12 cellular contexts compared by ENCODE assay signal in genomic region chr1:9753121-9753531, GRCh38.
A peak's percentile ranks its signal among the peaks of the same experiment; 100 is the strongest.
DNase-seq lines count a peak whose midpoint lies in the region; ATAC-seq, FAIRE-seq and TF ChIP-seq lines count a peak whose summit lies in the region.
"Had no signal": no experiment of that assay in that cellular context is flagged by ENCODE, and none has a peak within 500 bp of the region (broad histone marks: within the 10 kb centered on the region; RNA-seq: fewer than 3 reads in every experiment).

No MANE protein-coding gene starts in this region.

- ATAC-seq in GM18505 (IDR thresholded peaks at IDR 0.05; ENCODE audit: unreplicated experiment), result no peak
- no peak for ATAC-seq in pancreas
- no peak for ATAC-seq in HG02798 (IDR thresholded peaks at IDR 0.05; ENCODE audit: poor library complexity, unreplicated experiment)

- no peaks in the 10 kb centered on the region for H3K9me3 Mint-ChIP-seq in chondrocyte (ENCODE audit: low read depth)
- no peaks in the 10 kb centered on the region for H3K9me3 Mint-ChIP-seq in activated CD4-positive, alpha-beta memory T cell treated with anti-CD3 and anti-CD28 coated beads, Interleukin-2, amount 10 ng/mL, durations not matched to agents 7 days and 5 days

- H3K9me3 ChIP-seq in pancreas, result no peaks in the 10 kb centered on the region

- intact Hi-C loops in pancreas (cut with DNase I), result no loop called here

- 89% methylated on average over 12 of the region's 12 CpGs for WGBS in pancreas, 2 donors

- no peaks in the 10 kb centered on the region for H3K27me3 Mint-ChIP-seq in chondrocyte (ENCODE audit: low read depth)
- no peaks in the 10 kb centered on the region for H3K27me3 Mint-ChIP-seq in activated CD4-positive, alpha-beta memory T cell treated with anti-CD3 and anti-CD28 coated beads, Interleukin-2, amount 10 ng/mL, durations not matched to agents 7 days and 5 days

- no peak overlapping the region for H3K4me3 Mint-ChIP-seq in chondrocyte (ENCODE audit: unreplicated experiment)
- H3K4me3 Mint-ChIP-seq in activated CD4-positive, alpha-beta memory T cell treated with anti-CD3 and anti-CD28 coated beads, Interleukin-2, amount 10 ng/mL, durations not matched to agents 7 days and 5 days, result no peak overlapping the region

- H3K36me3 ChIP-seq in pancreas, result peaks cover 0 to 29% (median 4%) of the 10 kb centered on the region in 3 donors

- peak overlapping the region; percentile 77 for H3K27ac Mint-ChIP-seq in chondrocyte (ENCODE audit: unreplicated experiment)
- H3K27ac Mint-ChIP-seq in activated CD4-positive, alpha-beta memory T cell treated with anti-CD3 and anti-CD28 coated beads, Interleukin-2, amount 10 ng/mL, durations not matched to agents 7 days and 5 days, result no peak overlapping the region

- no peaks in the 10 kb centered on the region for H3K4me1 ChIP-seq in pancreas

- TF ChIP-seq CTCF in AG10803 (conservative IDR thresholded peaks at IDR 0.05; ENCODE audit: low read length) (no peak), chondrocyte (IDR thresholded peaks at IDR 0.05) (no peak), pancreas (IDR thresholded peaks at IDR 0.05) (no peak)

- peaks cover 12% of the 10 kb centered on the region for H3K36me3 Mint-ChIP-seq in chondrocyte (ENCODE audit: low read depth)
- peaks cover 42% of the 10 kb centered on the region for H3K36me3 Mint-ChIP-seq in activated CD4-positive, alpha-beta memory T cell treated with anti-CD3 and anti-CD28 coated beads, Interleukin-2, amount 10 ng/mL, durations not matched to agents 7 days and 5 days (ENCODE audit: low read depth)

- FAIRE-seq in pancreas (lab: Jason Lieb, UNC), result no peak
- FAIRE-seq: islet of Langerhans had no signal

- H3K27ac ChIP-seq in pancreas, result no peak overlapping the region

- peaks cover 21% of the 10 kb centered on the region for H3K4me1 Mint-ChIP-seq in chondrocyte (ENCODE audit: low read depth)
- H3K4me1 Mint-ChIP-seq in activated CD4-positive, alpha-beta memory T cell treated with anti-CD3 and anti-CD28 coated beads, Interleukin-2, amount 10 ng/mL, durations not matched to agents 7 days and 5 days, result no peaks in the 10 kb centered on the region

- POLR2A ChIA-PET in activated CD4-positive, alpha-beta memory T cell treated with anti-CD3 and anti-CD28 coated beads, Interleukin-2, amount 10 ng/mL, durations not matched to agents 7 days and 5 days (lab: Charles Lee), result no interaction called here

- no peak overlapping the region for H3K4me3 ChIP-seq in AG10803 (ENCODE audit: low read length)
- no peak overlapping the region for H3K4me3 ChIP-seq in pancreas

- DNase-seq in AG10803 (ENCODE audit: low read depth) (peak; percentile 84), LHCN-M2 (ENCODE audit: low read depth) (peak; percentile 53), chondrocyte (ENCODE audit: low spot score) (no peak), non-pigmented ciliary epithelial cell (ENCODE audit: low read depth) (peak; percentile 51), pancreas (no peak)
- DNase-seq in activated CD4-positive, alpha-beta memory T cell treated with anti-CD3 and anti-CD28 coated beads, Interleukin-2, amount 10 ng/mL, durations not matched to agents 7 days and 5 days, result no peak
- DNase-seq: activated T-cell treated with anti-CD3 and anti-CD28 coated beads, Interleukin-2, amount 50 U/mL, for 1 hour; H7; NCI-H2081 had no signal

- H3K27me3 ChIP-seq in pancreas, result no peaks in the 10 kb centered on the region

- no peak for TF ChIP-seq POLR2A in GM18505 (IDR thresholded peaks at IDR 0.05; ENCODE audit: borderline replicate concordance, extremely low read depth, insufficient read depth, insufficient read length)

- CTCF ChIA-PET in activated CD4-positive, alpha-beta memory T cell treated with anti-CD3 and anti-CD28 coated beads, Interleukin-2, amount 10 ng/mL, durations not matched to agents 7 days and 5 days (lab: Charles Lee), result no interaction called here

Comparison
In these comparisons a context has a peak if more than half of its experiments do, and no peak if none do; other contexts are left out.
1. DNase-seq: peak in AG10803 (single experiment), LHCN-M2 (single experiment) and non-pigmented ciliary epithelial cell (single experiment); none in chondrocyte (single experiment), activated CD4-positive, alpha-beta memory T cell treated with anti-CD3 and anti-CD28 coated beads, Interleukin-2, amount 10 ng/mL, durations not matched to agents 7 days and 5 days (single experiment) and pancreas (0 of 6).